ENCODE assay signal across 27 cellular contexts in the genomic region with DNA sequence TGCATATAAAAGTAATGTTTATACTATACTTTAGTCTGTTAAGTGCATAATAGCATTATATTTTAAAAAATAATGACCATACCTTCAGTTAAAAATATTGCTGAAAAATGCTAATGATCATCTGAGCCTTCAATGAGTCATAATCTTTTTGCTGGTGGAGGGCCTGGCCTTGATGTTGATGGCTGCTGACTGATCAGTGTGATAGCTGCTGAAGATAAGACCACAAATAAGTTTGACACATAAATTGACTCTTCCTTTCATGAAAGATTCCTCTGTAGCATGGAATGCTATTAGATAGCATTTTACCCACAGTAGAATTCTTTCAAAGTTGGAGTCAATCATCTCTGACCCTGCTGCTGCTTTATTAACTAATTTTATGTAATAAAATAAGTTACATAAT.
"Had no signal": no experiment of that assay in that cellular context is flagged by ENCODE, and none has a peak within 500 bp of the region (broad histone marks: within the 10 kb centered on the region; RNA-seq: fewer than 3 reads in every experiment).

No MANE protein-coding gene starts in this region.

- H3K4me3 Mint-ChIP-seq: natural killer cell treated with Interleukin-12 subunit alpha and Interleukin-12 subunit beta and Interleukin-15 and Interleukin-18, amount 100 ng/mL, for 72 hours; nephron progenitor cell; neural crest cell; stimulated activated effector memory CD8-positive, alpha-beta T cell treated with anti-CD3 and anti-CD28 coated beads, Interleukin-12 subunit alpha, Interleukin-12 subunit beta, amount 100 ng/mL, for 72 hours; stimulated activated naive B cell treated with anti-CD40 and anti-IgM and Interleukin-4, amounts not matched to agents 10 μg/mL and 1 μg/mL and 100 μg/mL, for 72 hours; stimulated activated naive CD8-positive, alpha-beta T cell treated with anti-CD3 and anti-CD28 coated beads, Interleukin-15, Interleukin-2, amounts not matched to agents 100 ng/mL and 50 ng/mL, for 24 hours had no signal

- H3K27ac Mint-ChIP-seq: natural killer cell treated with Interleukin-12 subunit alpha and Interleukin-12 subunit beta and Interleukin-15 and Interleukin-18, amount 100 ng/mL, for 72 hours; nephron progenitor cell; stimulated activated effector memory CD8-positive, alpha-beta T cell treated with anti-CD3 and anti-CD28 coated beads, Interleukin-12 subunit alpha, Interleukin-12 subunit beta, amount 100 ng/mL, for 72 hours; stimulated activated naive B cell treated with anti-CD40 and anti-IgM and Interleukin-4, amounts not matched to agents 10 μg/mL and 1 μg/mL and 100 μg/mL, for 72 hours; stimulated activated naive CD8-positive, alpha-beta T cell treated with anti-CD3 and anti-CD28 coated beads, Interleukin-15, Interleukin-2, amounts not matched to agents 100 ng/mL and 50 ng/mL, for 24 hours had no signal

- H3K4me1 ChIP-seq: pancreas, prostate gland, right lobe of liver, sigmoid colon, stomach, thyroid gland, tibial nerve, upper lobe of left lung, vagina had no signal

- H3K9me3 ChIP-seq: neutrophil, pancreas, prostate gland, right lobe of liver, thoracic aorta, thyroid gland, vagina had no signal

- H3K27me3 ChIP-seq: neutrophil, pancreas, right lobe of liver, sigmoid colon, stomach, thyroid gland, tibial nerve, upper lobe of left lung, vagina had no signal

- H3K4me1 Mint-ChIP-seq: nephron progenitor cell; stimulated activated effector memory CD8-positive, alpha-beta T cell treated with anti-CD3 and anti-CD28 coated beads, Interleukin-12 subunit alpha, Interleukin-12 subunit beta, amount 100 ng/mL, for 72 hours; stimulated activated naive B cell treated with anti-CD40 and anti-IgM and Interleukin-4, amounts not matched to agents 10 μg/mL and 1 μg/mL and 100 μg/mL, for 72 hours had no signal

- H3K27ac ChIP-seq: neutrophil, pancreas, prostate gland, right lobe of liver, sigmoid colon, stomach, thoracic aorta, thyroid gland, tibial nerve, upper lobe of left lung, vagina had no signal

- H3K4me3 ChIP-seq: pancreas, prostate gland, right lobe of liver, sigmoid colon, stomach, thoracic aorta, thyroid gland, tibial nerve, upper lobe of left lung, vagina had no signal

- H3K36me3 Mint-ChIP-seq: natural killer cell treated with Interleukin-12 subunit alpha and Interleukin-12 subunit beta and Interleukin-15 and Interleukin-18, amount 100 ng/mL, for 72 hours; stimulated activated effector memory CD8-positive, alpha-beta T cell treated with anti-CD3 and anti-CD28 coated beads, Interleukin-12 subunit alpha, Interleukin-12 subunit beta, amount 100 ng/mL, for 72 hours had no signal

- DNase-seq: nephron progenitor cell; nucleus accumbens; pancreas; retina; right cardiac atrium; right lobe of liver; sigmoid colon; small intestine; stimulated activated CD4-positive, alpha-beta T cell treated with anti-CD3 and anti-CD28 coated beads, Interleukin-15, amount 100 ng/mL, for 24 hours; stimulated activated CD4-positive, alpha-beta T cell treated with anti-CD3 and anti-CD28 coated beads, Interleukin-2, amount 100 ng/mL, for 24 hours; stimulated activated CD4-positive, alpha-beta T cell treated with anti-CD3 and anti-CD28 coated beads, Interleukin-2, amount 100 ng/mL, for 48 hours; stimulated activated CD4-positive, alpha-beta T cell treated with anti-CD3 and anti-CD28 coated beads, Interleukin-4, amount 100 ng/mL, for 24 hours; stimulated activated naive B cell treated with anti-CD40 and anti-IgM and Interleukin-4, amounts not matched to agents 10 μg/mL and 1 μg/mL and 100 μg/mL, for 72 hours; stimulated activated naive CD4-positive, alpha-beta T cell treated with Interleukin-2 at 50 U/mL for 16 hours; stomach; thyroid gland; trophoblast cell; upper lobe of left lung had no signal

- H3K27me3 Mint-ChIP-seq: natural killer cell treated with Interleukin-12 subunit alpha and Interleukin-12 subunit beta and Interleukin-15 and Interleukin-18, amount 100 ng/mL, for 72 hours; stimulated activated naive CD8-positive, alpha-beta T cell treated with anti-CD3 and anti-CD28 coated beads, Interleukin-15, Interleukin-2, amounts not matched to agents 100 ng/mL and 50 ng/mL, for 24 hours had no signal

- H3K36me3 ChIP-seq: neutrophil, pancreas, prostate gland, right lobe of liver, sigmoid colon, stomach, thoracic aorta, thyroid gland, tibial nerve, upper lobe of left lung, vagina had no signal
